ENCODE assay signal across 33 cellular contexts in genomic region chr12:97385121-97385520, GRCh38.
"Had no signal": no experiment of that assay in that cellular context is flagged by ENCODE, and none has a peak within 500 bp of the region (broad histone marks: within the 10 kb centered on the region; RNA-seq: fewer than 3 reads in every experiment).

No MANE protein-coding gene starts in this region.

- H3K9ac ChIP-seq: KMS-11 had no signal

- H3K27me3 Mint-ChIP-seq: activated CD4-positive, alpha-beta T cell treated with anti-CD3 and anti-CD28 coated beads, Interleukin-2, amount 10 ng/mL, durations not matched to agents 24 days and 14 days had no signal

- H3K27ac ChIP-seq: adrenal gland, cardiac muscle cell, KMS-11, Peyer's patch, SJSA1, WERI-Rb-1 had no signal

- H3K4me3 ChIP-seq: adrenal gland, cardiac muscle cell, Peyer's patch, SJSA1 had no signal

- H3K27ac Mint-ChIP-seq: activated CD4-positive, alpha-beta T cell treated with anti-CD3 and anti-CD28 coated beads, Interleukin-2, amount 10 ng/mL, durations not matched to agents 24 days and 14 days; activated CD8-positive, alpha-beta T cell treated with anti-CD3 and anti-CD28 coated beads, Interleukin-2, amount 10 ng/mL, durations not matched to agents 7 days and 5 days; activated naive CD4-positive, alpha-beta T cell treated with anti-CD3 and anti-CD28 coated beads for 36 hours; activated naive CD4-positive, alpha-beta T cell treated with anti-CD3 and anti-CD28 coated beads, Interleukin-2, amount 50 U/mL, for 72 hours; activated T-helper 1 cell treated with anti-CD3 and anti-CD28 coated beads, Interleukin-12 subunit alpha, Interleukin-12 subunit beta, Interleukin-2, Interleukin-4 antibody, amounts not matched to agents 30 ng/mL and 10 ng/mL and 1 ng/mL, durations not matched to agents 14 hours and 24 hours and 36 hours had no signal

- H3K36me3 Mint-ChIP-seq: activated naive CD4-positive, alpha-beta T cell treated with anti-CD3 and anti-CD28 coated beads, Interleukin-2, amount 50 U/mL, for 72 hours had no signal

- H3K27me3 ChIP-seq: adrenal gland, cardiac muscle cell, Peyer's patch, SJSA1 had no signal

- H3K36me3 ChIP-seq: adrenal gland, cardiac muscle cell, Peyer's patch, SJSA1, WERI-Rb-1 had no signal

- ATAC-seq: activated CD8-positive, alpha-beta T cell treated with anti-CD3 and anti-CD28 coated beads, Interleukin-2, amount 10 ng/mL, durations not matched to agents 7 days and 5 days; activated naive CD4-positive, alpha-beta T cell treated with anti-CD3 and anti-CD28 coated beads, Interleukin-2, amount 50 U/mL, for 72 hours; activated T-cell treated with anti-CD3 and anti-CD28 coated beads, Interleukin-2, amount 50 U/mL, for 4 hours had no signal

- H3K4me1 ChIP-seq: adrenal gland, Peyer's patch, SJSA1 had no signal

- H3K4me3 Mint-ChIP-seq: activated CD4-positive, alpha-beta T cell treated with anti-CD3 and anti-CD28 coated beads, Interleukin-2, amount 10 ng/mL, durations not matched to agents 24 days and 14 days; activated CD8-positive, alpha-beta T cell treated with anti-CD3 and anti-CD28 coated beads, Interleukin-2, amount 10 ng/mL, durations not matched to agents 7 days and 5 days; activated naive CD4-positive, alpha-beta T cell treated with anti-CD3 and anti-CD28 coated beads for 36 hours; activated T-cell treated with anti-CD3 and anti-CD28 coated beads, Interleukin-2, amount 50 U/mL, for 4 hours; activated T-helper 1 cell treated with anti-CD3 and anti-CD28 coated beads, Interleukin-12 subunit alpha, Interleukin-12 subunit beta, Interleukin-2, Interleukin-4 antibody, amounts not matched to agents 30 ng/mL and 10 ng/mL and 1 ng/mL, durations not matched to agents 14 hours and 24 hours and 36 hours; central memory CD8-positive, alpha-beta T cell had no signal

- DNase-seq: activated CD4-positive, alpha-beta T cell treated with anti-CD3 and anti-CD28 coated beads, Interleukin-2, amount 10 ng/mL, durations not matched to agents 24 days and 14 days; activated CD4-positive, alpha-beta T cell treated with anti-CD3 and anti-CD28 coated beads, Interleukin-2, amount 50 U/mL, for 48 hours; activated CD8-positive, alpha-beta memory T cell treated with anti-CD3 and anti-CD28 coated beads, Interleukin-2, amount 50 U/mL, for 4 hours; activated CD8-positive, alpha-beta T cell treated with anti-CD3 and anti-CD28 coated beads, Interleukin-2, amount 10 ng/mL, durations not matched to agents 7 days and 5 days; activated gamma-delta T cell treated with Interleukin-2 at 50 U/mL for 16 hours; activated naive CD4-positive, alpha-beta T cell treated with anti-CD3 and anti-CD28 coated beads for 36 hours; activated T-cell treated with anti-CD3 and anti-CD28 coated beads for 4 hours; activated T-cell treated with anti-CD3 and anti-CD28 coated beads, Interleukin-2, amount 50 U/mL, for 4 hours; adrenal gland; NCI-H1092 treated with DMSO at 0.1 percent for 48 hours; NCI-H1417; NCI-H146; NCI-H187; NCI-H2029 treated with DMSO at 0.1 percent for 48 hours; NCI-H2107; NCI-H2171; NCI-H510A; NCI-H526; NCI-H82; Peyer's patch; RPMI8226; SHP77 treated with DMSO at 0.1 percent for 48 hours; SW 1271; T-helper 1 cell; T-helper 2 cell; T-helper 9 cell; WERI-Rb-1 had no signal

- H3K9me3 Mint-ChIP-seq: activated CD4-positive, alpha-beta T cell treated with anti-CD3 and anti-CD28 coated beads, Interleukin-2, amount 10 ng/mL, durations not matched to agents 24 days and 14 days; activated naive CD4-positive, alpha-beta T cell treated with anti-CD3 and anti-CD28 coated beads for 36 hours; activated naive CD4-positive, alpha-beta T cell treated with anti-CD3 and anti-CD28 coated beads, Interleukin-2, amount 50 U/mL, for 72 hours; activated T-cell treated with anti-CD3 and anti-CD28 coated beads, Interleukin-2, amount 50 U/mL, for 4 hours; activated T-helper 1 cell treated with anti-CD3 and anti-CD28 coated beads, Interleukin-12 subunit alpha, Interleukin-12 subunit beta, Interleukin-2, Interleukin-4 antibody, amounts not matched to agents 30 ng/mL and 10 ng/mL and 1 ng/mL, durations not matched to agents 14 hours and 24 hours and 36 hours had no signal

- H3K4me2 ChIP-seq: KMS-11 had no signal

- H3K4me1 Mint-ChIP-seq: activated CD4-positive, alpha-beta T cell treated with anti-CD3 and anti-CD28 coated beads, Interleukin-2, amount 10 ng/mL, durations not matched to agents 24 days and 14 days; central memory CD8-positive, alpha-beta T cell had no signal

- H3K9me3 ChIP-seq: adrenal gland, Peyer's patch, SJSA1 had no signal
